8 cellular contexts compared by ENCODE assay signal in the genomic region with DNA sequence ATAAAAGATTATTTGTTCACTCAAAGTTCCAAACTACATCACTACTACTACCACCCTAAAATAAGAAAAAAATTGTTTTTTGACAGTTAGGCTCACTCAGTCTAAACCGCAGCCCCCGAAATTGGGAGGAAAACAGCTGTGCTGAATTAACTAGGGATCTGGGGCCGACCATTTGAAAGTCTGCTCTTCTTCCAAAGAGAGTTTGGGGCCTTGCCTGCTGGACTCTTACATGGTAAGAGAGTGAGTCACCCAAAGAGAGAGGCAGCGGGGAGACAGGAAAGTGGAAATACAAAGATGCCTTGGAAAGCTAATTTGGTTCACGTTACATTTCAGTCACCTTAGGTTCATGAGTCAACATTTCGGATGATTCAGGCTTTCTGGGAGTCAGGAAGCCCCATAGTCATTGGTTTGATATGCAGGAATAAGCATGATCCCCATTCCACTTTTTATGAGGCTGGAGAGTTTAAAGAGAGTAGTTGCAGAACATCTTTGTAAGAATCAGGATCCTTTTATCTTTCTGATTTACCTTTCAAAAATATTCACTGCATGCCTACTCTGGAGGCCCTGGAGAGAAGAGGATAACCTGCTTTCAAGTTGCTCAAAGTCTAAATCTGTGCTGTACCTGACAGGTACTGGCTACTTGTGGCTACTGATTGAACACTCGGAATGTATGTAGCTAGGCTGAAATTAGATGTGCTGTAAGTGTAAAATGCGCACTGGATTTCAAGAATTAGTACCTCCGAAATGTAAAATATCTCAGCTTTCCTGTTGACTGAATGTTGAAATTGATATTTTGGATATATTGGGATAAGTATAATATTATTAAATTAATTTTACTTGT. TPM values are rescaled to one million over a fixed set of nuclear protein-coding genes. Genes with fewer than 3 reads are reported as not detected.
DNase-seq lines count a peak whose midpoint lies in the region; ATAC-seq and TF ChIP-seq lines count a peak whose summit lies in the region.

No MANE protein-coding gene starts in this region.

- no peaks in the 10 kb centered on the region for H3K9me3 ChIP-seq in CD4-positive, alpha-beta memory T cell (ENCODE audit: control insufficient read depth in 1 of 2, low read length in 2 of 2)
- H3K9me3 ChIP-seq in SJSA1 (replicated peaks) = no peaks in the 10 kb centered on the region
- H3K9me3 ChIP-seq in iPS DF 6.9 (ENCODE audit: control insufficient read depth, insufficient read depth, low read length) = no peaks in the 10 kb centered on the region

- intact Hi-C loops in CD4-positive, alpha-beta memory T cell (cut with micrococcal nuclease) = loop anchor here (2.0 to 10.0 kb wide), 5 partner anchors 149 to 936 kb away; a partner anchor contains a TSS

- H3K4me3 Mint-ChIP-seq in CD4-positive, alpha-beta memory T cell = peak overlapping the region; percentile 94 to 100 (median 100)
- H3K4me3 Mint-ChIP-seq in brain = peak overlapping the region; percentile 97 to 100 (median 98)

- peak in 1 of 5 donors; percentile 75 for DNase-seq in CD4-positive, alpha-beta memory T cell
- DNase-seq in HK-2 (ENCODE audit: unreplicated experiment) (peak; percentile 78), SJSA1 (ENCODE audit: low read depth in 1 of 2, low spot score in 2 of 2) (peak; percentile 93 to 97), iPS DF 6.9 (ENCODE audit: low read depth, low spot score) (no peak), renal cortical epithelial cell (ENCODE audit: low read depth) (peak; percentile 100), germinal center (ENCODE audit: low spot score) (no peak)

- no peaks in the 10 kb centered on the region for H3K36me3 ChIP-seq in CD4-positive, alpha-beta memory T cell (ENCODE audit: insufficient read depth, low read length)
- peaks cover 30% of the 10 kb centered on the region for H3K36me3 ChIP-seq in SJSA1
- no peaks in the 10 kb centered on the region for H3K36me3 ChIP-seq in iPS DF 6.9 (ENCODE audit: control insufficient read depth, insufficient read depth, low read length)

- H3K4me3 ChIP-seq in CD4-positive, alpha-beta memory T cell (ENCODE audit: low read length in 2 of 2) = peak overlapping the region; percentile 45 to 93
- H3K4me3 ChIP-seq in SJSA1 = peak overlapping the region; percentile 81
- peak overlapping the region; percentile 34; the same call in 1 of the 2 replicates for H3K4me3 ChIP-seq in iPS DF 6.9 (ENCODE audit: low read length)

- no peak for TF ChIP-seq CTCF in brain (conservative IDR thresholded peaks at IDR 0.05)

- no peaks in the 10 kb centered on the region for H3K27me3 Mint-ChIP-seq in CD4-positive, alpha-beta memory T cell
- peaks cover 18% of the 10 kb centered on the region for H3K27me3 Mint-ChIP-seq in brain

- H3K27me3 ChIP-seq in CD4-positive, alpha-beta memory T cell (ENCODE audit: insufficient read depth, low read length) = no peaks in the 10 kb centered on the region
- H3K27me3 ChIP-seq in SJSA1 (replicated peaks) (no peaks in the 10 kb centered on the region), iPS DF 6.9 (ENCODE audit: control insufficient read depth, insufficient read depth, low read length) (no peaks in the 10 kb centered on the region)

- peaks cover 64% of the 10 kb centered on the region for H3K4me1 ChIP-seq in CD4-positive, alpha-beta memory T cell (ENCODE audit: insufficient read depth, low read length)
- H3K4me1 ChIP-seq in SJSA1 (replicated peaks) (peaks cover 28% of the 10 kb centered on the region), iPS DF 6.9 (ENCODE audit: control insufficient read depth, insufficient read depth, low read length) (peaks cover 3% of the 10 kb centered on the region; the same call in 1 of the 2 replicates)

- CTCF ChIA-PET in CD4-positive, alpha-beta memory T cell (lab: Charles Lee; ENCODE audit: partially characterized antibody) = interaction anchor here (0.7 to 3.6 kb wide), 22 partner anchors 11 to 182 kb away, joined by 3 to 22 read pairs (median 6); a partner anchor contains a TSS

- peak overlapping the region; percentile 93 to 100 (median 99) for H3K27ac Mint-ChIP-seq in CD4-positive, alpha-beta memory T cell
- peak overlapping the region; percentile 99 to 100 (median 100) for H3K27ac Mint-ChIP-seq in brain

- POLR2A ChIA-PET in CD4-positive, alpha-beta memory T cell (lab: Charles Lee; ENCODE audit: partially characterized antibody) = interaction anchor here (0.7 to 4.8 kb wide), 35 partner anchors 7 to 721 kb away, joined by 3 to 43 read pairs (median 6); a partner anchor contains a TSS

- H3K9me3 Mint-ChIP-seq in CD4-positive, alpha-beta memory T cell = no peaks in the 10 kb centered on the region
- H3K9me3 Mint-ChIP-seq in brain = peaks cover 0 to 2% (median 0%) of the 10 kb centered on the region in 5 experiments

- peaks cover 44 to 73% (median 53%) of the 10 kb centered on the region in 4 donors for H3K4me1 Mint-ChIP-seq in CD4-positive, alpha-beta memory T cell
- peaks cover 39% of the 10 kb centered on the region for H3K4me1 Mint-ChIP-seq in brain

- no peak for ATAC-seq in HG02623 (IDR thresholded peaks at IDR 0.05; ENCODE audit: unreplicated experiment)

- no CpG with 5 or more reads among the region's 9 CpGs for WGBS in iPS DF 6.9 (ENCODE audit: insufficient coverage, insufficient read length)

- H3K36me3 Mint-ChIP-seq in CD4-positive, alpha-beta memory T cell = peaks cover 0 to 15% of the 10 kb centered on the region in 2 donors
- peaks cover 17% of the 10 kb centered on the region for H3K36me3 Mint-ChIP-seq in brain

- peak overlapping the region; percentile 87 for H3K27ac ChIP-seq in CD4-positive, alpha-beta memory T cell (ENCODE audit: low read depth, low read length)
- H3K27ac ChIP-seq in SJSA1 = peak overlapping the region; percentile 99
- no peak overlapping the region for H3K27ac ChIP-seq in iPS DF 6.9 (ENCODE audit: low read length)

RNA-seq across cellular contexts. Expression of a gene that starts 1.0 kb away (rescaled TPM):
- total RNA-seq in CD4-positive, alpha-beta memory T cell = 10 to 100 TPM; 73.8 to 81.3 TPM
- 10 to 100 TPM; 89.1 to 90.0 TPM for polyA plus RNA-seq in CD4-positive, alpha-beta memory T cell
- 209 and 307 TPM in 2 replicates for total RNA-seq in SJSA1 (2014; rRNA removed; shearing (Covaris generic))
- 228 TPM for polyA plus RNA-seq in brain (ENCODE audit: insufficient read depth, low read depth, low replicate concordance)
- total RNA-seq in renal cortical epithelial cell = 168 and 604 TPM in 2 replicates

Comparison
In these comparisons a context has a peak if more than half of its experiments do, and no peak if none do; other contexts are left out.
1. DNase-seq: peak in HK-2 (single experiment), SJSA1 (2 of 2) and renal cortical epithelial cell (single experiment); none in iPS DF 6.9 (single experiment) and germinal center (single experiment).
2. Peak in every context shown above with its lines, with median percentiles within 50 percentile points of each other: H3K4me3 ChIP-seq.